7 cellular contexts compared by ENCODE assay signal in the genomic region with DNA sequence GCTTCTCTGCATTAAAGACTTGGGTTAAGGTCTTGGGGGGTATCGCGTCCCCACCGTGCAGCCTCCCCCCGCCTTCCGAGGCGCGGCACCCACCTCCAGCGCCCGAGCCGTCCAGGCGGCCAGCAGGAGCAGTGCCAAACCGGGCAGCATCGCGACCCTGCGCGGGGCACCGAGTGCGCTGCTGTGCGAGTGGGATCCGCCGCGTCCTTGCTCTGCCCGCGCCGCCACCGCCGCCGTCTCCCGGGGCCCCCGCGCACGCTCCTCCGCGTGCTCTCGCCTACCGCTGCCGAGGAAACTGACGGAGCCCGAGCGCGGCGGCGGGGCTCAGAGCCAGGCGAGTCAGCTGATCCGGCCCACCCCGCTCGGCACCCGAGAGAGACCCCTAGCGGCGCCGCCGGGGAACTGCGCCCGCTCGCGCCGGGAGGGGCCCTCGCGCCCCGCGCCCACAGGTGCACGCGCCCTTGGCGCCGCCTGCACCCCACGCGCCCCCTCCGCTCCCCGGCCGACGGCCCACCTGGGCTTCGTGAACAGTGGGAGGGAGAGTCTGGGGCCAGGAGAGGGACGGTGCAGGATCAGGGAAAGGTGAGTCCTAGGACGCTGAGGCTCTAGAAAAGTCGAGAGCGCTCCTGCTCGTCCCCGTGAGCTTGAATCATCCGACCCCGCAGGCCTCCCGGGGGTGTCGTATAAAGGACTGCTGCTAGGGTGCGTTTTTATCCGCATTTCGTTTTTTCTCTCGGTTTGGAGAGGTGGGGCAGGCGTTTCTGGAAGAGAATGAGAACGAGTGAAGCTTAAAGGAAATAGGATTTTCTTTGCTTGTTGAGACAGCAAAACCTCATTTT. TPM values are rescaled to one million over a fixed set of nuclear protein-coding genes. Genes with fewer than 3 reads are reported as not detected.
A peak's percentile ranks its signal among the peaks of the same experiment; 100 is the strongest.
DNase-seq lines count a peak whose midpoint lies in the region; ATAC-seq, FAIRE-seq and TF ChIP-seq lines count a peak whose summit lies in the region.

A gene (minus strand): TSS at position 300 of the 839 bp plus-strand sequence. CDS start 150 bp downstream, at position 150.

- H3K36me3 Mint-ChIP-seq in WTC11 (0 out of 2 replicates have a peak, but pooled peaks cover 5% of the 10 kb centered on the region), immature natural killer cell (no peaks in the 10 kb centered on the region)

- ATAC-seq in GM18502 (IDR thresholded peaks at IDR 0.05; ENCODE audit: poor library complexity, unreplicated experiment), result peak; percentile 72
- ATAC-seq in HG02870 (IDR thresholded peaks at IDR 0.05; ENCODE audit: unreplicated experiment), result peak; percentile 91
- ATAC-seq in WTC11, result peak; percentile 62

- H3K4me1 Mint-ChIP-seq in WTC11, result peaks cover 58% of the 10 kb centered on the region
- H3K4me1 Mint-ChIP-seq in immature natural killer cell, result peaks cover 15 to 22% of the 10 kb centered on the region in 2 donors

- POLR2A ChIA-PET in WTC11 (lab: Charles Lee), result no interaction called here

- TF ChIP-seq CTCF in WTC11 (IDR thresholded peaks at IDR 0.05), result peak; percentile 97
- peak; percentile 76 for TF ChIP-seq CTCF in bronchial epithelial cell (IDR thresholded peaks at IDR 0.05; ENCODE audit: insufficient read depth, low read length, severe bottlenecking)

- 0 out of 2 replicates have a peak, but pooled peaks cover 3% of the 10 kb centered on the region for H3K9me3 Mint-ChIP-seq in WTC11
- H3K9me3 Mint-ChIP-seq in immature natural killer cell, result no peaks in the 10 kb centered on the region

- peak; percentile 48 to 55 for DNase-seq in NCI-H187 (lab: John Stamatoyannopoulos, UW)
- DNase-seq in WTC11 (ENCODE audit: low spot score), result peak; percentile 85
- DNase-seq in bronchial epithelial cell (ENCODE audit: low read depth), result no peak
- peak; percentile 72 to 77 (median 74) for DNase-seq in immature natural killer cell
- peak; percentile 45 for DNase-seq in smooth muscle cell of the brain vasculature (ENCODE audit: low read depth, low spot score)

- FAIRE-seq in bronchial epithelial cell (lab: Jason Lieb, UNC), result no peak

- CTCF ChIA-PET in WTC11 (lab: Charles Lee), result interaction anchor here (0.6 to 1.5 kb wide), 21 partner anchors 9 to 294 kb away, joined by 3 to 18 read pairs (median 4); no protein-coding TSS in a partner anchor

- no peaks in the 10 kb centered on the region for H3K36me3 ChIP-seq in bronchial epithelial cell (ENCODE audit: control insufficient read depth, insufficient read depth, low read length)

- H3K4me3 ChIP-seq in bronchial epithelial cell (ENCODE audit: low read depth, low read length), result peak within 1 kb of the TSS; percentile 87

- no peaks in the 10 kb centered on the region for H3K27me3 ChIP-seq in bronchial epithelial cell (ENCODE audit: control insufficient read depth, insufficient read depth, low read length)

- no peak within 1 kb of the TSS; the same call in 1 of the 2 replicates for H3K27ac Mint-ChIP-seq in WTC11
- no peak within 1 kb of the TSS for H3K27ac Mint-ChIP-seq in immature natural killer cell

- H3K4me3 Mint-ChIP-seq in WTC11 (peak within 1 kb of the TSS; percentile 93), immature natural killer cell (peak within 1 kb of the TSS; percentile 80 to 85 (median 82))

- H3K27me3 Mint-ChIP-seq in WTC11 (ENCODE audit: low read depth) (no peaks in the 10 kb centered on the region; the same call in 1 of the 2 replicates), immature natural killer cell (ENCODE audit: low read depth in 3 of 3) (peaks cover 4 to 27% (median 8%) of the 10 kb centered on the region in 3 donors)

TF ChIP-seq in WTC11, 78 proteins besides CTCF, POLR2A, EP300 and RAD21 (continues in another document):
- peak; percentile 31; the same call in 1 of the 2 replicates for TF ChIP-seq MYBL2 (CRISPR knock-in tag; IDR thresholded peaks at IDR 0.05)
- TF ChIP-seq, protein P1, sequence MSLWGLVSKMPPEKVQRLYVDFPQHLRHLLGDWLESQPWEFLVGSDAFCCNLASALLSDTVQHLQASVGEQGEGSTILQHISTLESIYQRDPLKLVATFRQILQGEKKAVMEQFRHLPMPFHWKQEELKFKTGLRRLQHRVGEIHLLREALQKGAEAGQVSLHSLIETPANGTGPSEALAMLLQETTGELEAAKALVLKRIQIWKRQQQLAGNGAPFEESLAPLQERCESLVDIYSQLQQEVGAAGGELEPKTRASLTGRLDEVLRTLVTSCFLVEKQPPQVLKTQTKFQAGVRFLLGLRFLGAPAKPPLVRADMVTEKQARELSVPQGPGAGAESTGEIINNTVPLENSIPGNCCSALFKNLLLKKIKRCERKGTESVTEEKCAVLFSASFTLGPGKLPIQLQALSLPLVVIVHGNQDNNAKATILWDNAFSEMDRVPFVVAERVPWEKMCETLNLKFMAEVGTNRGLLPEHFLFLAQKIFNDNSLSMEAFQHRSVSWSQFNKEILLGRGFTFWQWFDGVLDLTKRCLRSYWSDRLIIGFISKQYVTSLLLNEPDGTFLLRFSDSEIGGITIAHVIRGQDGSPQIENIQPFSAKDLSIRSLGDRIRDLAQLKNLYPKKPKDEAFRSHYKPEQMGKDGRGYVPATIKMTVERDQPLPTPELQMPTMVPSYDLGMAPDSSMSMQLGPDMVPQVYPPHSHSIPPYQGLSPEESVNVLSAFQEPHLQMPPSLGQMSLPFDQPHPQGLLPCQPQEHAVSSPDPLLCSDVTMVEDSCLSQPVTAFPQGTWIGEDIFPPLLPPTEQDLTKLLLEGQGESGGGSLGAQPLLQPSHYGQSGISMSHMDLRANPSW (CRISPR knock-in tag; conservative IDR thresholded peaks at IDR 0.05; ENCODE audit: low read depth), result no peak
- peak; percentile 96 for TF ChIP-seq ZNF423 (CRISPR knock-in tag; IDR thresholded peaks at IDR 0.05)
- TF ChIP-seq ATF1 (CRISPR knock-in tag; IDR thresholded peaks at IDR 0.05), result no peak
- no peak for TF ChIP-seq HMGA2 (CRISPR knock-in tag; IDR thresholded peaks at IDR 0.05)
- peak; percentile 85; the same call in 1 of the 2 replicates for TF ChIP-seq JUN (CRISPR knock-in tag; IDR thresholded peaks at IDR 0.05)
- peak; percentile 46; the same call in 1 of the 2 replicates for TF ChIP-seq SMAD4 (CRISPR knock-in tag; IDR thresholded peaks at IDR 0.05)
- TF ChIP-seq OVOL2 (CRISPR knock-in tag; IDR thresholded peaks at IDR 0.05; ENCODE audit: borderline replicate concordance), result no peak
- TF ChIP-seq ZNF121 (CRISPR knock-in tag; IDR thresholded peaks at IDR 0.05), result no peak
- TF ChIP-seq ZNF416 (CRISPR knock-in tag; IDR thresholded peaks at IDR 0.05), result no peak
- no peak for TF ChIP-seq EMX1 (CRISPR knock-in tag; IDR thresholded peaks at IDR 0.05)
- peak; percentile 83 for TF ChIP-seq TP53 (CRISPR knock-in tag; IDR thresholded peaks at IDR 0.05)
- TF ChIP-seq ZNF263 (CRISPR knock-in tag; IDR thresholded peaks at IDR 0.05; ENCODE audit: low read depth), result no peak; the same call in 1 of the 2 replicates
- peak; percentile 54; the same call in 1 of the 2 replicates for TF ChIP-seq TEAD4 (CRISPR knock-in tag; IDR thresholded peaks at IDR 0.05)
- peak; percentile 23; the same call in 1 of the 2 replicates for TF ChIP-seq FOXK1 (CRISPR knock-in tag; IDR thresholded peaks at IDR 0.05)
- TF ChIP-seq, protein P2, sequence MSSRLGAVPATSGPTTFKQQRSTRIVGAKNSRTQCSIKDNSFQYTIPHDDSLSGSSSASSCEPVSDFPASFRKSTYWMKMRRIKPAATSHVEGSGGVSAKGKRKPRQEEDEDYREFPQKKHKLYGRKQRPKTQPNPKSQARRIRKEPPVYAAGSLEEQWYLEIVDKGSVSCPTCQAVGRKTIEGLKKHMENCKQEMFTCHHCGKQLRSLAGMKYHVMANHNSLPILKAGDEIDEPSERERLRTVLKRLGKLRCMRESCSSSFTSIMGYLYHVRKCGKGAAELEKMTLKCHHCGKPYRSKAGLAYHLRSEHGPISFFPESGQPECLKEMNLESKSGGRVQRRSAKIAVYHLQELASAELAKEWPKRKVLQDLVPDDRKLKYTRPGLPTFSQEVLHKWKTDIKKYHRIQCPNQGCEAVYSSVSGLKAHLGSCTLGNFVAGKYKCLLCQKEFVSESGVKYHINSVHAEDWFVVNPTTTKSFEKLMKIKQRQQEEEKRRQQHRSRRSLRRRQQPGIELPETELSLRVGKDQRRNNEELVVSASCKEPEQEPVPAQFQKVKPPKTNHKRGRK (CRISPR knock-in tag; IDR thresholded peaks at IDR 0.05; ENCODE audit: borderline replicate concordance), result no peak
- TF ChIP-seq, protein P3, sequence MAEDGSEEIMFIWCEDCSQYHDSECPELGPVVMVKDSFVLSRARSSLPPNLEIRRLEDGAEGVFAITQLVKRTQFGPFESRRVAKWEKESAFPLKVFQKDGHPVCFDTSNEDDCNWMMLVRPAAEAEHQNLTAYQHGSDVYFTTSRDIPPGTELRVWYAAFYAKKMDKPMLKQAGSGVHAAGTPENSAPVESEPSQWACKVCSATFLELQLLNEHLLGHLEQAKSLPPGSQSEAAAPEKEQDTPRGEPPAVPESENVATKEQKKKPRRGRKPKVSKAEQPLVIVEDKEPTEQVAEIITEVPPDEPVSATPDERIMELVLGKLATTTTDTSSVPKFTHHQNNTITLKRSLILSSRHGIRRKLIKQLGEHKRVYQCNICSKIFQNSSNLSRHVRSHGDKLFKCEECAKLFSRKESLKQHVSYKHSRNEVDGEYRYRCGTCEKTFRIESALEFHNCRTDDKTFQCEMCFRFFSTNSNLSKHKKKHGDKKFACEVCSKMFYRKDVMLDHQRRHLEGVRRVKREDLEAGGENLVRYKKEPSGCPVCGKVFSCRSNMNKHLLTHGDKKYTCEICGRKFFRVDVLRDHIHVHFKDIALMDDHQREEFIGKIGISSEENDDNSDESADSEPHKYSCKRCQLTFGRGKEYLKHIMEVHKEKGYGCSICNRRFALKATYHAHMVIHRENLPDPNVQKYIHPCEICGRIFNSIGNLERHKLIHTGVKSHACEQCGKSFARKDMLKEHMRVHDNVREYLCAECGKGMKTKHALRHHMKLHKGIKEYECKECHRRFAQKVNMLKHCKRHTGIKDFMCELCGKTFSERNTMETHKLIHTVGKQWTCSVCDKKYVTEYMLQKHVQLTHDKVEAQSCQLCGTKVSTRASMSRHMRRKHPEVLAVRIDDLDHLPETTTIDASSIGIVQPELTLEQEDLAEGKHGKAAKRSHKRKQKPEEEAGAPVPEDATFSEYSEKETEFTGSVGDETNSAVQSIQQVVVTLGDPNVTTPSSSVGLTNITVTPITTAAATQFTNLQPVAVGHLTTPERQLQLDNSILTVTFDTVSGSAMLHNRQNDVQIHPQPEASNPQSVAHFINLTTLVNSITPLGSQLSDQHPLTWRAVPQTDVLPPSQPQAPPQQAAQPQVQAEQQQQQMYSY (CRISPR knock-in tag; IDR thresholded peaks at IDR 0.05), result no peak
- no peak for TF ChIP-seq ZNF219 (CRISPR knock-in tag; IDR thresholded peaks at IDR 0.05; ENCODE audit: borderline replicate concordance)
- TF ChIP-seq NR1H2 (CRISPR knock-in tag; IDR thresholded peaks at IDR 0.05), result no peak
- peak; percentile 90; the same call in 1 of the 2 replicates for TF ChIP-seq FOXP1 (CRISPR knock-in tag; IDR thresholded peaks at IDR 0.05; ENCODE audit: borderline replicate concordance)

RNA-seq across cellular contexts. Expression of the gene that starts here (rescaled TPM):
- total RNA-seq in WTC11 (2021), result 560 to 657 TPM (median 656 TPM) in 3 replicates
- total RNA-seq in bronchial epithelial cell, result 745 and 763 TPM in 2 replicates
- polyA plus RNA-seq in immature natural killer cell, result 1 to 10 TPM; 1.4 to 2.4 (median 2.4) TPM
